8 cellular contexts compared by ENCODE assay signal in the genomic region with DNA sequence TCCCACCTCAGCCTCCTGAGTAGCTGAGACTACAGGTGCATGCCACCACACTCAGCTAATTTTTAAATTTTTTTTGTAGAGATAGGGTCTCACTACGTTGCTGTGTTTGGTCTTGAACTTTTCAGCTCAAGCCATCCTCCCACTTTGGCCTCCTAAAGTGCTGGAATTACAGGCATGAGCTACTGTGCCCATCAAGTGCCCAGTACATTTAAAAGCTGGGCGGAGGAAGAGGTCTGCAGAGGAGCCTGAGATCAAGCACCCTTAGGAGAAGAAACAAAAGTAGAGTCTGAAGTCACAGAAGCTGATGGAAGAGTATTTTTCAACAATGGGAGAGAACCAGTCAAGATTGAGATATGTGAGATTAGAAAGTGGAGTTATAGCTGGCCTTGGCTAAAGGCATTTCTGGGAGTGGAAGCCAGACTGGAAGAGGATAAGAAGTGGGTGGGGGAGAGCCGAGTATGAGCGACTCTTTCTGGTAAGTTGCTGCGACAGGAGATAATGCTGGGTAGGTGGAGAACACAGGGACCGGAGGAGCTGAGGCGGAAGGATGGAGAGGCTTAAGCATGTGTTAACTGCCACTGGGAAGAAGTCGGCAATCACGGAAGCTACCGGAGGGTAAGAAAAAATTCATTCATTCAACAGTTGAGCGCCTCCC. TPM values are rescaled to one million over a fixed set of nuclear protein-coding genes. Genes with fewer than 3 reads are reported as not detected.
DNase-seq lines count a peak whose midpoint lies in the region; ATAC-seq and TF ChIP-seq lines count a peak whose summit lies in the region.

No MANE protein-coding gene starts in this region.

- H3K27me3 Mint-ChIP-seq in stimulated activated naive B cell treated with anti-CD40 and anti-IgM and Interleukin-4, amounts not matched to agents 10 μg/mL and 1 μg/mL and 100 μg/mL, for 72 hours, result peaks cover 5% of the 10 kb centered on the region in 2 donors

- H3K4me1 ChIP-seq in hepatocyte (ENCODE audit: insufficient read depth), result peaks cover 24% of the 10 kb centered on the region

- peak overlapping the region; percentile 79 for H3K27ac ChIP-seq in hepatocyte

- H3K4me3 ChIP-seq in hepatocyte, result peak overlapping the region; percentile 52

- no peaks in the 10 kb centered on the region for H3K27me3 ChIP-seq in hepatocyte

- WGBS in hepatocyte (ENCODE audit: low lambda C conversion rate, missing lambda C conversion rate), result 16% methylated on average over 11 of the region's 11 CpGs

- ATAC-seq in HG02840 (IDR thresholded peaks at IDR 0.05; ENCODE audit: low FRiP score, unreplicated experiment) (peak; percentile 2), HG02759 (IDR thresholded peaks at IDR 0.05; ENCODE audit: unreplicated experiment) (no peak)
- ATAC-seq in stimulated activated naive B cell treated with anti-CD40 and anti-IgM and Interleukin-4, amounts not matched to agents 10 μg/mL and 1 μg/mL and 100 μg/mL, for 72 hours (replicated peaks), result peak in 1 of 2 donors; percentile 38

- peak overlapping the region; percentile 95 for H3K4me2 ChIP-seq in hepatocyte

- H3K4me1 Mint-ChIP-seq in stimulated activated naive B cell treated with anti-CD40 and anti-IgM and Interleukin-4, amounts not matched to agents 10 μg/mL and 1 μg/mL and 100 μg/mL, for 72 hours, result peaks cover 7 to 24% of the 10 kb centered on the region in 2 donors

- H3K27ac Mint-ChIP-seq in stimulated activated naive B cell treated with anti-CD40 and anti-IgM and Interleukin-4, amounts not matched to agents 10 μg/mL and 1 μg/mL and 100 μg/mL, for 72 hours, result peak overlapping the region; percentile 97

- no peaks in the 10 kb centered on the region for H3K9me3 ChIP-seq in hepatocyte (ENCODE audit: low read depth)

- H3K9me2 ChIP-seq in hepatocyte (replicated peaks; ENCODE audit: insufficient read depth), result no peaks in the 10 kb centered on the region

- no peaks in the 10 kb centered on the region for H3K36me3 ChIP-seq in hepatocyte (replicated peaks; ENCODE audit: insufficient read depth, low read depth)

- TF ChIP-seq CTCF in hepatocyte (IDR thresholded peaks at IDR 0.05; ENCODE audit: poor library complexity), result no peak

- peaks cover 13 to 17% of the 10 kb centered on the region in 2 donors for H3K36me3 Mint-ChIP-seq in stimulated activated naive B cell treated with anti-CD40 and anti-IgM and Interleukin-4, amounts not matched to agents 10 μg/mL and 1 μg/mL and 100 μg/mL, for 72 hours

- peaks cover 0 to 6% of the 10 kb centered on the region in 2 donors for H3K9me3 Mint-ChIP-seq in stimulated activated naive B cell treated with anti-CD40 and anti-IgM and Interleukin-4, amounts not matched to agents 10 μg/mL and 1 μg/mL and 100 μg/mL, for 72 hours

- peak overlapping the region; percentile 80 to 86 for H3K4me3 Mint-ChIP-seq in stimulated activated naive B cell treated with anti-CD40 and anti-IgM and Interleukin-4, amounts not matched to agents 10 μg/mL and 1 μg/mL and 100 μg/mL, for 72 hours

- peak; percentile 56 for DNase-seq in DMS114 treated with DMSO at 0.1 percent for 48 hours (lab: John Stamatoyannopoulos, UW; ENCODE audit: unreplicated experiment)
- DNase-seq in activated CD8-positive, alpha-beta memory T cell treated with anti-CD3 and anti-CD28 coated beads, Interleukin-2, amount 50 U/mL, for 48 hours, result peak; percentile 51
- DNase-seq in hepatocyte (ENCODE audit: low spot score), result no peak
- DNase-seq in stimulated activated naive B cell treated with anti-CD40 and anti-IgM and Interleukin-4, amounts not matched to agents 10 μg/mL and 1 μg/mL and 100 μg/mL, for 72 hours, result no peak
- no peak for DNase-seq in islet precursor cell
- no peak for DNase-seq in NCI-H748 treated with DMSO at 0.1 percent for 48 hours (lab: John Stamatoyannopoulos, UW)

- H4K20me1 ChIP-seq in hepatocyte (ENCODE audit: insufficient read depth, poor library complexity, severe bottlenecking), result peaks cover 28% of the 10 kb centered on the region

- peaks cover 40% of the 10 kb centered on the region for H3K79me2 ChIP-seq in hepatocyte

- H2AFZ ChIP-seq in hepatocyte, result peak overlapping the region; percentile 72

RNA-seq across cellular contexts. Expression of gene IREB2, which starts 0.8 kb away (rescaled TPM):
- 46.6 and 54.0 TPM in 2 replicates for total RNA-seq in hepatocyte
- polyA plus RNA-seq in hepatocyte, result 20.4 and 22.7 TPM in 2 replicates

Comparison
In these comparisons a context has a peak if more than half of its experiments do, and no peak if none do; other contexts are left out.
1. DNase-seq: peak in DMS114 treated with DMSO at 0.1 percent for 48 hours (single experiment) and activated CD8-positive, alpha-beta memory T cell treated with anti-CD3 and anti-CD28 coated beads, Interleukin-2, amount 50 U/mL, for 48 hours (single experiment); none in hepatocyte (single experiment), stimulated activated naive B cell treated with anti-CD40 and anti-IgM and Interleukin-4, amounts not matched to agents 10 μg/mL and 1 μg/mL and 100 μg/mL, for 72 hours (single experiment), islet precursor cell (single experiment) and NCI-H748 treated with DMSO at 0.1 percent for 48 hours (single experiment).